ENCODE assay signal across 8 cellular contexts in genomic region chr2:86808315-86809161, GRCh38. TPM values are rescaled to one million over a fixed set of nuclear protein-coding genes. Genes with fewer than 3 reads are reported as not detected.
DNase-seq lines count a peak whose midpoint lies in the region; ATAC-seq and TF ChIP-seq lines count a peak whose summit lies in the region.

No MANE protein-coding gene starts in this region.

- H3K36me3 ChIP-seq in HUES64 (ENCODE audit: insufficient read depth, low read length) = no peaks in the 10 kb centered on the region
- H3K36me3 ChIP-seq in NT2/D1 (ENCODE audit: insufficient read depth, insufficient read length, low read length) = no peaks in the 10 kb centered on the region

- peak; percentile 93 for ATAC-seq in GM21447 (IDR thresholded peaks at IDR 0.05; ENCODE audit: unreplicated experiment)

- H3K4me3 ChIP-seq in HUES64 (ENCODE audit: low read length) (peak overlapping the region; percentile 66), NT2/D1 (ENCODE audit: insufficient read length, low read depth) (peak overlapping the region; percentile 50), epithelial cell of esophagus (ENCODE audit: low read length) (peak overlapping the region; percentile 64)

- H3K9me3 ChIP-seq in HUES64 (ENCODE audit: insufficient read depth, low read depth, low read length) (no peaks in the 10 kb centered on the region), NT2/D1 (ENCODE audit: insufficient read depth, low read length) (no peaks in the 10 kb centered on the region)

- H3K27ac ChIP-seq in HUES64 (ENCODE audit: low read depth, low read length) = no peak overlapping the region

- H3K4me1 ChIP-seq in HUES64 (ENCODE audit: insufficient read depth, low read length) = no peaks in the 10 kb centered on the region
- H3K4me1 ChIP-seq in NT2/D1 (ENCODE audit: insufficient read depth, insufficient read length) = no peaks in the 10 kb centered on the region

- 38% methylated on average over 36 of the region's 36 CpGs for WGBS in HUES64

- peak; percentile 86 for TF ChIP-seq CTCF in epithelial cell of esophagus (IDR thresholded peaks at IDR 0.05; ENCODE audit: insufficient read depth, low read depth, low read length, missing control alignments)

- DNase-seq in COR-L47 (lab: John Stamatoyannopoulos, UW) (peak; percentile 77), NT2/D1 (ENCODE audit: low read depth, low spot score) (peak; percentile 88), epithelial cell of esophagus (ENCODE audit: low read depth) (peak; percentile 87), middle frontal gyrus (ENCODE audit: extremely low spot score, low spot score) (peak; percentile 69)
- peak; percentile 99 for DNase-seq in activated CD8-positive, alpha-beta memory T cell treated with anti-CD3 and anti-CD28 coated beads, Interleukin-2, amount 50 U/mL, for 48 hours
- peak; percentile 90 to 93 for DNase-seq in stimulated activated CD8-positive, alpha-beta memory T cell treated with anti-CD3 and anti-CD28 coated beads, Interleukin-15, amount 100 ng/mL, for 48 hours (ENCODE audit: low read depth in 2 of 2)

- H3K9ac ChIP-seq in HUES64 (ENCODE audit: low read depth, low read length) = no peak overlapping the region
- peak overlapping the region; percentile 3 for H3K9ac ChIP-seq in NT2/D1 (ENCODE audit: insufficient read length, low read depth)

- peaks cover 43% of the 10 kb centered on the region for H3K27me3 ChIP-seq in HUES64 (ENCODE audit: insufficient read depth, low read length)
- peaks cover 46% of the 10 kb centered on the region for H3K27me3 ChIP-seq in NT2/D1 (ENCODE audit: insufficient read depth, insufficient read length)

RNA-seq across cellular contexts. Expression of gene CD8A, which starts 17.8 kb away (rescaled TPM):
- polyA plus RNA-seq in HUES64 (2013, experiment 1 of 2) = 0.15 TPM
- 0.19 TPM for polyA plus RNA-seq in HUES64 (2013, experiment 2 of 2)

RNA-seq across cellular contexts. Expression of gene CD8B, which starts 53.1 kb away (rescaled TPM):
- not detected for polyA plus RNA-seq in HUES64 (2013, experiment 1 of 2)
- 0.44 TPM for polyA plus RNA-seq in HUES64 (2013, experiment 2 of 2)
